Comparison of ENCODE assay signal across 11 cellular contexts in the genomic region with DNA sequence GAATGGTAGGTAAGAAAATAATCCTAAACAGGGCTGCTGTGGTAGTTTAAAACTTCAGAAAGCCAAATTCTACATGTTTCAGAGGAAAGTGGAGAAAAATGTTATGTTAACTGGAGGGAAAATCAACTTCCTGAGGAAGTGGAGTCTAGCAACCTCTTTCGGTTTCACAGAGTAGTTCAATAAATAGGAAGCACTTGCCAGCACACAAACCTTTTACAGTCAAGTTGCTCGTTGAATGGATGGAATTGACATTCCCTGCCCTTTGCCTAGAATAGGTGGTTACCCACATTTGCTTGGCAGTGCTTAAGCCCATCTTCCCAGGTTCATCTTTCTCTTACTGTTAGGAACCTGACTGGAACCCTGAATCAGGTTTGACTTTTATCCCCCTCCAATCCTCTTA. TPM values are rescaled to one million over a fixed set of nuclear protein-coding genes. Genes with fewer than 3 reads are reported as not detected.
A peak's percentile ranks its signal among the peaks of the same experiment; 100 is the strongest.
DNase-seq lines count a peak whose midpoint lies in the region; ATAC-seq, FAIRE-seq and TF ChIP-seq lines count a peak whose summit lies in the region.
"Had no signal": no experiment of that assay in that cellular context is flagged by ENCODE, and none has a peak within 500 bp of the region (broad histone marks: within the 10 kb centered on the region; RNA-seq: fewer than 3 reads in every experiment).

No MANE protein-coding gene starts in this region.

- CTCF ChIA-PET in T-cell (lab: Charles Lee), result no interaction called here

- peaks cover 38 to 42% (median 40%) of the 10 kb centered on the region in 3 donors for H3K4me1 Mint-ChIP-seq in T-cell
- peaks cover 31 to 32% of the 10 kb centered on the region in 2 donors for H3K4me1 Mint-ChIP-seq in effector memory CD8-positive, alpha-beta T cell (ENCODE audit: low read depth in 2 of 2)
- H3K4me1 Mint-ChIP-seq: H9, neural progenitor cell had no signal

- TF ChIP-seq CTCF in tibial nerve (IDR thresholded peaks at IDR 0.05), result no peak

- H3K36me3 Mint-ChIP-seq in T-cell, result peaks cover 44% of the 10 kb centered on the region
- H3K36me3 Mint-ChIP-seq in effector memory CD8-positive, alpha-beta T cell (ENCODE audit: insufficient read depth), result peaks cover 72% of the 10 kb centered on the region

- ATAC-seq in T-cell (replicated peaks in 1 of 4) (peak; percentile 60 to 73 (median 63)), HG02981 (IDR thresholded peaks at IDR 0.05; ENCODE audit: unreplicated experiment) (no peak)
- peak; percentile 38 for ATAC-seq in effector memory CD8-positive, alpha-beta T cell (replicated peaks)

- FAIRE-seq in GM19239 (lab: Jason Lieb, UNC), result peak; percentile 76

- H3K36me3 ChIP-seq in tibial nerve, result peaks cover 0 to 80% (median 12%) of the 10 kb centered on the region in 3 donors
- H3K36me3 ChIP-seq: neural progenitor cell had no signal

- peaks cover 0 to 4% (median 0%) of the 10 kb centered on the region in 4 donors for H3K4me1 ChIP-seq in tibial nerve
- H3K4me1 ChIP-seq: neural progenitor cell had no signal

- H3K27ac ChIP-seq in tibial nerve, result no peak overlapping the region
- H3K27ac ChIP-seq: neural progenitor cell had no signal

- no peak overlapping the region for H3K4me3 ChIP-seq in tibial nerve
- H3K4me3 ChIP-seq: neural progenitor cell had no signal

- no peak for TF ChIP-seq POLR2A in tibial nerve (IDR thresholded peaks at IDR 0.05)

- peak overlapping the region; percentile 85 to 88 for H3K27ac Mint-ChIP-seq in T-cell
- peak overlapping the region; percentile 63 to 76 for H3K27ac Mint-ChIP-seq in effector memory CD8-positive, alpha-beta T cell
- H3K27ac Mint-ChIP-seq: H9, neural progenitor cell had no signal

- no peak for TF ChIP-seq EP300 in tibial nerve (IDR thresholded peaks at IDR 0.05)

- H3K4me3 Mint-ChIP-seq in T-cell, result peak overlapping the region in 1 of 3 donors; percentile 31
- H3K4me3 Mint-ChIP-seq in effector memory CD8-positive, alpha-beta T cell, result no peak overlapping the region
- H3K4me3 Mint-ChIP-seq: H9, neural progenitor cell had no signal

- no peaks in the 10 kb centered on the region for H3K9me3 Mint-ChIP-seq in T-cell
- no peaks in the 10 kb centered on the region for H3K9me3 Mint-ChIP-seq in effector memory CD8-positive, alpha-beta T cell
- H3K9me3 Mint-ChIP-seq: H9, neural progenitor cell had no signal

- H3K9me3 ChIP-seq in tibial nerve, result no peaks in the 10 kb centered on the region

- H3K27me3 Mint-ChIP-seq in T-cell, result no peaks in the 10 kb centered on the region
- no peaks in the 10 kb centered on the region for H3K27me3 Mint-ChIP-seq in effector memory CD8-positive, alpha-beta T cell

- 57 to 65% methylated on average over 2 of the region's 2 CpGs for WGBS in tibial nerve, 2 donors

- peak; percentile 19 to 33 for DNase-seq in AML-193 (lab: John Stamatoyannopoulos, UW)
- no peak for DNase-seq in GM19239 (ENCODE audit: insufficient read length, low spot score)
- DNase-seq in T-cell, result peak in 1 of 34 experiments; percentile 8
- DNase-seq in effector memory CD8-positive, alpha-beta T cell, result no peak
- DNase-seq in tibial nerve (ENCODE audit: low spot score in 2 of 2), result no peak
- DNase-seq in EL, result no peak
- DNase-seq in NCI-H1694 treated with DMSO at 0.1 percent for 48 hours (lab: John Stamatoyannopoulos, UW), result no peak
- DNase-seq: H9, NCI-H510A had no signal

- H3K27me3 ChIP-seq in tibial nerve, result no peaks in the 10 kb centered on the region
- H3K27me3 ChIP-seq: neural progenitor cell had no signal

- POLR2A ChIA-PET in T-cell (lab: Charles Lee), result no interaction called here

RNA-seq across cellular contexts. Expression of a gene that starts 15.9 kb away (rescaled TPM):
- total RNA-seq in T-cell (10 to 100 TPM; 63.8 to 87.0 (median 76.8) TPM), tibial nerve (10 to 100 TPM; 38.5 to 69.0 (median 51.7) TPM)

RNA-seq across cellular contexts. Expression of a gene that starts 19.0 kb away (rescaled TPM):
- total RNA-seq in T-cell, result 100 to 1,000 TPM in 4 of 5 donors, 10 to 100 TPM in 1; 96.7 to 132 (median 108) TPM
- 10 to 100 TPM; 39.8 to 62.9 (median 55.5) TPM for total RNA-seq in tibial nerve

RNA-seq across cellular contexts. Expression of a gene that starts 33.2 kb away (rescaled TPM):
- total RNA-seq in T-cell (10 to 100 TPM; 13.6 to 31.0 (median 28.5) TPM), tibial nerve (10 to 100 TPM; 19.4 to 29.7 (median 22.5) TPM)

Comparison
In these comparisons a context has a peak if more than half of its experiments do, and no peak if none do; other contexts are left out.
1. DNase-seq: peak in AML-193 (2 of 2); none in GM19239 (single experiment), effector memory CD8-positive, alpha-beta T cell (0 of 3), tibial nerve (0 of 2), EL (single experiment) and NCI-H1694 treated with DMSO at 0.1 percent for 48 hours (single experiment).